Comparison of ENCODE assay signal across 1 cellular context in genomic region chr4:95550566-95550965, GRCh38.
TF ChIP-seq lines count a peak whose summit lies in the region.

No MANE protein-coding gene starts in this region.

TF ChIP-seq in GM12878, 131 proteins besides CTCF, POLR2A, EP300 and RAD21:
- TF ChIP-seq, protein P1, sequence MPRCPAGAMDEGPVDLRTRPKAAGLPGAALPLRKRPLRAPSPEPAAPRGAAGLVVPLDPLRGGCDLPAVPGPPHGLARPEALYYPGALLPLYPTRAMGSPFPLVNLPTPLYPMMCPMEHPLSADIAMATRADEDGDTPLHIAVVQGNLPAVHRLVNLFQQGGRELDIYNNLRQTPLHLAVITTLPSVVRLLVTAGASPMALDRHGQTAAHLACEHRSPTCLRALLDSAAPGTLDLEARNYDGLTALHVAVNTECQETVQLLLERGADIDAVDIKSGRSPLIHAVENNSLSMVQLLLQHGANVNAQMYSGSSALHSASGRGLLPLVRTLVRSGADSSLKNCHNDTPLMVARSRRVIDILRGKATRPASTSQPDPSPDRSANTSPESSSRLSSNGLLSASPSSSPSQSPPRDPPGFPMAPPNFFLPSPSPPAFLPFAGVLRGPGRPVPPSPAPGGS (IDR thresholded peaks at IDR 0.05; ENCODE audit: borderline replicate concordance, insufficient read depth, low read depth, low read length, poor library complexity, severe bottlenecking), result no peak
- TF ChIP-seq EED (IDR thresholded peaks at IDR 0.05; ENCODE audit: low read depth) (no peak), MLLT1 (IDR thresholded peaks at IDR 0.05) (no peak), FOXK2 (IDR thresholded peaks at IDR 0.05) (no peak), CBX3 (IDR thresholded peaks at IDR 0.05; ENCODE audit: borderline replicate concordance, low read depth) (no peak), MTA2 (IDR thresholded peaks at IDR 0.05; ENCODE audit: low read depth) (no peak)
TF ChIP-seq in GM12878: peak in this region for 0.
